In genomic region chr11:131042711-131043110, GRCh38 we compare ENCODE assay signal across 31 cellular contexts.
"Had no signal": no experiment of that assay in that cellular context is flagged by ENCODE, and none has a peak within 500 bp of the region (broad histone marks: within the 10 kb centered on the region; RNA-seq: fewer than 3 reads in every experiment).

No MANE protein-coding gene starts in this region.

- H3K27ac Mint-ChIP-seq: immature natural killer cell; mesothelial cell of epicardium; natural killer cell treated with Interleukin-12 subunit alpha and Interleukin-12 subunit beta and Interleukin-15 and Interleukin-18, amount 100 ng/mL, for 72 hours had no signal

- H3K27ac ChIP-seq: dorsolateral prefrontal cortex, esophagus muscularis mucosa, gastroesophageal sphincter, heart right ventricle, neutrophil, pancreas, right lobe of liver, suprapubic skin, vagina had no signal

- H3K36me3 ChIP-seq: esophagus muscularis mucosa, gastroesophageal sphincter, heart right ventricle, neutrophil, pancreas, right lobe of liver, suprapubic skin, vagina had no signal

- H3K27me3 ChIP-seq: neutrophil, right lobe of liver, vagina had no signal

- H3K4me3 ChIP-seq: dorsolateral prefrontal cortex, esophagus muscularis mucosa, gastroesophageal sphincter, heart right ventricle, lung, mucosa of descending colon, pancreas, right lobe of liver, suprapubic skin, vagina had no signal

- H3K9me3 Mint-ChIP-seq: mesothelial cell of epicardium had no signal

- H3K4me1 ChIP-seq: esophagus muscularis mucosa, gastroesophageal sphincter, heart right ventricle, pancreas, right lobe of liver, vagina had no signal

- H3K4me3 Mint-ChIP-seq: immature natural killer cell; mesothelial cell of epicardium; naive B cell; natural killer cell treated with Interleukin-12 subunit alpha and Interleukin-12 subunit beta and Interleukin-15 and Interleukin-18, amount 100 ng/mL, for 72 hours; neural crest cell; stimulated activated naive CD8-positive, alpha-beta T cell treated with anti-CD3 and anti-CD28 coated beads, Interleukin-15, amount 100 ng/mL, for 72 hours had no signal

- ATAC-seq: foreskin keratinocyte; gastroesophageal sphincter; heart right ventricle; left colon; mucosa of descending colon; pancreas; right lobe of liver; stimulated activated naive CD8-positive, alpha-beta T cell treated with anti-CD3 and anti-CD28 coated beads, Interleukin-15, amount 100 ng/mL, for 72 hours had no signal

- H3K9me3 ChIP-seq: esophagus muscularis mucosa, gastroesophageal sphincter, heart right ventricle, mucosa of descending colon, neutrophil, pancreas, right lobe of liver, suprapubic skin, vagina had no signal

- H3K4me1 Mint-ChIP-seq: immature natural killer cell; mesothelial cell of epicardium; naive B cell; neural crest cell; stimulated activated naive CD8-positive, alpha-beta T cell treated with anti-CD3 and anti-CD28 coated beads, Interleukin-15, amount 100 ng/mL, for 72 hours had no signal

- DNase-seq: dorsolateral prefrontal cortex; effector CD4-positive, alpha-beta T cell; heart right ventricle; hippocampal formation; immature natural killer cell; islet precursor cell; kidney glomerular epithelial cell; left colon; mesenchymal stem cell; mucosa of descending colon; naive B cell; pancreas; retina; right lobe of liver; small intestine; stimulated activated CD4-positive, alpha-beta T cell treated with anti-CD3 and anti-CD28 coated beads, Interleukin-1b, Interleukin-23, amount 100 ng/mL, for 48 hours; stimulated activated CD4-positive, alpha-beta T cell treated with anti-CD3 and anti-CD28 coated beads, Interleukin-4, amount 100 ng/mL, for 1 hour; stimulated activated CD8-positive, alpha-beta memory T cell treated with anti-CD3 and anti-CD28 coated beads, Interleukin-4, amount 100 ng/mL, for 48 hours; stimulated activated naive CD4-positive, alpha-beta T cell; stimulated activated naive CD8-positive, alpha-beta T cell treated with anti-CD3 and anti-CD28 coated beads, Interleukin-15, amount 100 ng/mL, for 72 hours; trophoblast cell had no signal

- H3K36me3 Mint-ChIP-seq: immature natural killer cell; mesothelial cell of epicardium; naive B cell; natural killer cell treated with Interleukin-12 subunit alpha and Interleukin-12 subunit beta and Interleukin-15 and Interleukin-18, amount 100 ng/mL, for 72 hours had no signal
